Comparison of ENCODE assay signal across 13 cellular contexts in the genomic region with DNA sequence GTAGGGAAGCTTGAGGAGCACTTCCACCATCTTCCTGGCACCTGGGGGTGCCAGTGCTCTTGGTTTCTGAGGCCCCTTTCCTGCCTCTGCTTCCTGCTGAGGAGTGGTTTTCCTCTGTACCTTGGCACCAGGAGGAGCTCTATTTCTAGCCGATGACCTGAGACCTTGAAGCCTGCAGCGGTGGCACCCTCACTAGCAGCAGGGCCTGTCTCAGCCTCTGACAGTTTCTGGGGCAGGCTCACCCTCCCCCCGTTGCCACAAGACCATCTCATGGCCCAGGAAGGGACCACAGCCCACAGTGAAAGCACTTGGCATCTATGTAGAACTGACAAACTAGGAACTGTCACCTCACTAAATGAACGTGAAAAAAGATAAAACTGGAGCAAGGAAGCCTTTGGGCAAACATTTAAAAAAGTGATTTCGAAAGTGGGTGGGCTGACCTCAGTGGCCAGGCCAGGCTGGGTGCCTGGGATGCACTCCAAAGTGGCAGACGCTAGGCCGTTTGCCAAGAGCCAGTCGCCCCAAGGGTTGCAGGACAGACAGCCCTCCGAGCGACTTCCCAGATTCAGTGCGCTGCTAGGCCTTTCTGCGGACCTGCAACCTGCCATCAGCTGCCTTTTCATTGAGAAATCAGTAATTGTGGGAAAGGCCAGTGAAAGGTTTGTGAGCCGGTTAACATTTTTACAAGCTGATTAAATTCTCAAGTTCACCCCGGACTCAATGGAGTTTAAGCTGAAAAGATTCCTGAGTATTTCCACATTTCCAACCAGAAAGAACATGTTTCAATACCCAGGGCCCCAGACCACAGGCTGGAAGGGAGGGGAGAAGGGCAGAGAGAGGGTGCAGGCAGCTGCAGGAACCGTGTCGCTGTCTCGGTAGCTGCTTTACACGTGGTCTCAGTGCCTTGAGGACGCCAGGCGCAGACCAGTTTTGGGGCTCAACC.
DNase-seq lines count a peak whose midpoint lies in the region; ATAC-seq and TF ChIP-seq lines count a peak whose summit lies in the region.
"Had no signal": no experiment of that assay in that cellular context is flagged by ENCODE, and none has a peak within 500 bp of the region (broad histone marks: within the 10 kb centered on the region; RNA-seq: fewer than 3 reads in every experiment).

No MANE protein-coding gene starts in this region.

- no peak overlapping the region for H3K4ac ChIP-seq in mesendoderm (ENCODE audit: low read depth, low read length)

- peaks cover 30% of the 10 kb centered on the region for H3K4me1 Mint-ChIP-seq in brain
- H3K4me1 Mint-ChIP-seq: stimulated activated memory B cell treated with anti-CD40 and anti-IgM and Interleukin-4, amounts not matched to agents 10 μg/mL and 1 μg/mL and 100 μg/mL, for 72 hours had no signal

- H2BK120ac ChIP-seq in mesendoderm (ENCODE audit: low read depth, low read length), result no peak overlapping the region

- H3K36me3 ChIP-seq in GM23248 (ENCODE audit: low read depth) (no peaks in the 10 kb centered on the region), skeletal muscle tissue (ENCODE audit: control insufficient read depth in 3 of 3, insufficient read depth in 3 of 3, low read length in 3 of 3) (no peaks in the 10 kb centered on the region), mesendoderm (ENCODE audit: control insufficient read depth, insufficient read depth, low read length) (no peaks in the 10 kb centered on the region), OCI-LY7 (ENCODE audit: insufficient read depth, low read length) (no peaks in the 10 kb centered on the region)
- H3K36me3 ChIP-seq: neutrophil had no signal

- CTCF ChIA-PET in OCI-LY7 (lab: Charles Lee; ENCODE audit: unreplicated experiment), result no interaction called here

- 0 out of 2 replicates have a peak overlapping the region, but pooled peaks have one; percentile 20 for H2AFZ ChIP-seq in GM23248
- H2AFZ ChIP-seq in OCI-LY7 (ENCODE audit: low read length), result no peak overlapping the region

- no peak overlapping the region for H3K4me3 Mint-ChIP-seq in brain
- H3K4me3 Mint-ChIP-seq: stimulated activated memory B cell treated with anti-CD40 and anti-IgM and Interleukin-4, amounts not matched to agents 10 μg/mL and 1 μg/mL and 100 μg/mL, for 72 hours had no signal

- TF ChIP-seq CTCF in brain (conservative IDR thresholded peaks at IDR 0.05) (no peak), OCI-LY7 (conservative IDR thresholded peaks at IDR 0.05; ENCODE audit: low read length) (no peak)

- no TSS peak for BruUV-seq in OCI-LY7 (replicated peaks; lab: Mats Ljungman, UMichigan)

- H3K79me1 ChIP-seq in mesendoderm (ENCODE audit: low read length), result no peaks in the 10 kb centered on the region

- no peak overlapping the region for H3K18ac ChIP-seq in mesendoderm (ENCODE audit: low read length)

- H3K23ac ChIP-seq in mesendoderm (ENCODE audit: low read length), result no peak overlapping the region

- intact Hi-C loops in right cardiac atrium (cut with DNase I) (no loop called here), OCI-LY7 (cut with micrococcal nuclease; ENCODE audit: unreplicated experiment) (loop anchor here (10.0 kb wide), 1 partner anchor 436 kb away; no protein-coding TSS in a partner anchor)

- H3K9me2 ChIP-seq in GM23248 (ENCODE audit: insufficient read depth) (no peaks in the 10 kb centered on the region), OCI-LY7 (ENCODE audit: insufficient read depth, low read length) (no peaks in the 10 kb centered on the region)

- no peaks in the 10 kb centered on the region for H3K36me3 Mint-ChIP-seq in brain
- H3K36me3 Mint-ChIP-seq: stimulated activated memory B cell treated with anti-CD40 and anti-IgM and Interleukin-4, amounts not matched to agents 10 μg/mL and 1 μg/mL and 100 μg/mL, for 72 hours had no signal

- no peak overlapping the region for H2AK5ac ChIP-seq in mesendoderm (ENCODE audit: low read length)

- H4K20me1 ChIP-seq in GM23248 (ENCODE audit: insufficient read depth) (no peaks in the 10 kb centered on the region), OCI-LY7 (ENCODE audit: insufficient read depth, low read length) (no peaks in the 10 kb centered on the region)

- H3K27ac ChIP-seq in GM23248, result no peak overlapping the region
- H3K27ac ChIP-seq in right cardiac atrium (ENCODE audit: low read length), result peak overlapping the region; percentile 46
- H3K27ac ChIP-seq in skeletal muscle tissue (ENCODE audit: low read depth, low read length), result peak overlapping the region; percentile 89
- H3K27ac ChIP-seq in mesendoderm (ENCODE audit: low read depth, low read length), result no peak overlapping the region
- no peak overlapping the region for H3K27ac ChIP-seq in OCI-LY7 (ENCODE audit: low read depth, low read length, poor library complexity, severe bottlenecking)
- H3K27ac ChIP-seq: neutrophil had no signal

- in situ Hi-C loops in GM23248 (cut with MboI), result no loop called here

- H3K79me2 ChIP-seq in GM23248 (ENCODE audit: insufficient read depth), result no peaks in the 10 kb centered on the region
- no peaks in the 10 kb centered on the region for H3K79me2 ChIP-seq in mesendoderm (ENCODE audit: control insufficient read depth, insufficient read depth, low read length)
- no peaks in the 10 kb centered on the region for H3K79me2 ChIP-seq in OCI-LY7 (ENCODE audit: insufficient read depth, low read depth, low read length)

- H3K4me2 ChIP-seq in GM23248 (ENCODE audit: unreplicated experiment), result no peak overlapping the region
- no peak overlapping the region for H3K4me2 ChIP-seq in mesendoderm (ENCODE audit: low read length)
- H3K4me2 ChIP-seq in OCI-LY7 (ENCODE audit: low read length), result no peak overlapping the region

- H3K9me3 Mint-ChIP-seq in brain, result peaks cover 0 to 9% (median 3%) of the 10 kb centered on the region in 5 experiments
- H3K9me3 Mint-ChIP-seq: activated T-helper 2 cell treated with anti-CD3 and anti-CD28 coated beads, Interferon-gamma antibody, Interleukin-2, Interleukin-4, amounts not matched to agents 10 μg/mL and 5 μg/mL and 100 μg/mL, durations not matched to agents 14 hours and 24 hours and 36 hours; stimulated activated memory B cell treated with anti-CD40 and anti-IgM and Interleukin-4, amounts not matched to agents 10 μg/mL and 1 μg/mL and 100 μg/mL, for 72 hours had no signal

- H3K4me1 ChIP-seq in GM23248 (ENCODE audit: insufficient read depth) (no peaks in the 10 kb centered on the region), right cardiac atrium (ENCODE audit: control insufficient read depth, insufficient read depth, low read length) (peaks cover 7% of the 10 kb centered on the region), skeletal muscle tissue (ENCODE audit: control insufficient read depth in 3 of 3, insufficient read depth in 3 of 3, low read length in 3 of 3) (peaks cover 25 to 33% (median 29%) of the 10 kb centered on the region in 3 donors), mesendoderm (ENCODE audit: control insufficient read depth, low read depth, low read length) (no peaks in the 10 kb centered on the region), OCI-LY7 (ENCODE audit: insufficient read depth, low read length, poor library complexity, severe bottlenecking) (no peaks in the 10 kb centered on the region)

- H3K27ac Mint-ChIP-seq in brain, result peak overlapping the region in 4 of 5 experiments; percentile 21 to 78 (median 64)
- H3K27ac Mint-ChIP-seq: activated T-helper 2 cell treated with anti-CD3 and anti-CD28 coated beads, Interferon-gamma antibody, Interleukin-2, Interleukin-4, amounts not matched to agents 10 μg/mL and 5 μg/mL and 100 μg/mL, durations not matched to agents 14 hours and 24 hours and 36 hours; stimulated activated memory B cell treated with anti-CD40 and anti-IgM and Interleukin-4, amounts not matched to agents 10 μg/mL and 1 μg/mL and 100 μg/mL, for 72 hours had no signal

- 57 to 60% methylated on average over 20 of the region's 20 CpGs for WGBS in GM23248 (ENCODE audit: low coverage in 1 of 2, low lambda C conversion rate in 2 of 2, missing lambda C conversion rate in 2 of 2), 2 experiments
- WGBS in right cardiac atrium, result 51% methylated on average over 20 of the region's 20 CpGs
- WGBS in mesendoderm (ENCODE audit: extremely low coverage, insufficient coverage, low lambda C conversion rate), result no CpG with 5 or more reads among the region's 20 CpGs

- no peak overlapping the region for H2BK5ac ChIP-seq in mesendoderm (ENCODE audit: low read length)

- no peak overlapping the region for H3K56ac ChIP-seq in mesendoderm (ENCODE audit: low read length)

- H2BK15ac ChIP-seq in mesendoderm (replicated peaks; ENCODE audit: low read depth), result no peak overlapping the region

- no peaks in the 10 kb centered on the region for H3K27me3 ChIP-seq in GM23248 (replicated peaks; ENCODE audit: insufficient read depth)
- H3K27me3 ChIP-seq in right cardiac atrium (ENCODE audit: control insufficient read depth, insufficient read depth), result no peaks in the 10 kb centered on the region
- no peaks in the 10 kb centered on the region for H3K27me3 ChIP-seq in skeletal muscle tissue (ENCODE audit: control insufficient read depth in 3 of 3, insufficient read depth in 3 of 3, low read length in 3 of 3)
- no peaks in the 10 kb centered on the region for H3K27me3 ChIP-seq in mesendoderm (ENCODE audit: insufficient read depth, low read length, poor library complexity)

- POLR2A ChIA-PET in OCI-LY7 (lab: Charles Lee), result no interaction called here

- no peak overlapping the region for H4K5ac ChIP-seq in mesendoderm (ENCODE audit: low read length)

- peak; percentile 73 to 80 for ATAC-seq in right cardiac atrium
- ATAC-seq: HCT116; stimulated activated memory B cell treated with anti-CD40 and anti-IgM and Interleukin-4, amounts not matched to agents 10 μg/mL and 1 μg/mL and 100 μg/mL, for 72 hours had no signal

- H3F3A ChIP-seq in GM23248 (ENCODE audit: insufficient read depth), result no peaks in the 10 kb centered on the region

- H3K27me3 Mint-ChIP-seq in brain, result peaks cover 9% of the 10 kb centered on the region

- no peak overlapping the region for H3K9ac ChIP-seq in GM23248
- H3K9ac ChIP-seq in skeletal muscle tissue (ENCODE audit: low read depth in 1 of 3, low read length in 3 of 3), result peak overlapping the region; percentile 69 to 72 (median 72)
- H3K9ac ChIP-seq in mesendoderm (ENCODE audit: low read length), result no peak overlapping the region

- DNase-seq in GM23248, result no peak
- DNase-seq in right cardiac atrium, result peak; percentile 41 to 85 (median 72)
- no peak for DNase-seq in mesendoderm
- DNase-seq in NCI-H2196 (lab: John Stamatoyannopoulos, UW; ENCODE audit: unreplicated experiment), result no peak
- no peak for DNase-seq in DMS79 treated with DMSO at 0.1 percent for 48 hours (lab: John Stamatoyannopoulos, UW)
- DNase-seq in OCI-LY7 (ENCODE audit: low spot score), result no peak
- DNase-seq: SW 1271 had no signal

- no peaks in the 10 kb centered on the region for H3K9me3 ChIP-seq in GM23248 (ENCODE audit: low read depth)
- no peaks in the 10 kb centered on the region for H3K9me3 ChIP-seq in right cardiac atrium (ENCODE audit: control insufficient read depth, low read length)
- no peaks in the 10 kb centered on the region for H3K9me3 ChIP-seq in skeletal muscle tissue (ENCODE audit: control insufficient read depth in 3 of 3, low read length in 3 of 3)
- no peaks in the 10 kb centered on the region for H3K9me3 ChIP-seq in OCI-LY7 (ENCODE audit: low read length)
- H3K9me3 ChIP-seq: neutrophil had no signal

- H4K8ac ChIP-seq in mesendoderm (ENCODE audit: low read depth, low read length), result no peak overlapping the region

- H3K4me3 ChIP-seq in GM23248 (no peak overlapping the region), right cardiac atrium (ENCODE audit: low read length) (no peak overlapping the region), skeletal muscle tissue (ENCODE audit: low read length in 3 of 3) (peak overlapping the region; percentile 42 to 60 (median 43)), mesendoderm (ENCODE audit: low read length) (no peak overlapping the region), OCI-LY7 (ENCODE audit: low read depth, low read length, poor library complexity, severe bottlenecking) (no peak overlapping the region)

Comparison
In these comparisons a context has a peak if more than half of its experiments do, and no peak if none do; other contexts are left out.
1. DNase-seq: peak in right cardiac atrium (3 of 3); none in GM23248 (single experiment), mesendoderm (single experiment), NCI-H2196 (single experiment), DMS79 treated with DMSO at 0.1 percent for 48 hours (single experiment) and OCI-LY7 (single experiment).
2. H3K27ac ChIP-seq: peak in right cardiac atrium (single experiment) and skeletal muscle tissue (single experiment); none in GM23248 (single experiment), mesendoderm (single experiment) and OCI-LY7 (single experiment).
3. H3K4me3 ChIP-seq: peak in skeletal muscle tissue (3 of 3); none in GM23248 (single experiment), right cardiac atrium (single experiment), mesendoderm (single experiment) and OCI-LY7 (single experiment).
4. H3K9ac ChIP-seq: peak in skeletal muscle tissue (3 of 3); none in GM23248 (single experiment) and mesendoderm (single experiment).